8 cellular contexts compared by ENCODE assay signal in genomic region chr7:128532956-128533355, GRCh38. TPM values are rescaled to one million over a fixed set of nuclear protein-coding genes. Genes with fewer than 3 reads are reported as not detected.
A peak's percentile ranks its signal among the peaks of the same experiment; 100 is the strongest.
DNase-seq lines count a peak whose midpoint lies in the region; ATAC-seq and TF ChIP-seq lines count a peak whose summit lies in the region.
"Not testable (repeated sequence)": the region's sequence is repeated elsewhere in the genome, so short reads cannot be mapped to it uniquely, and the experiment has no call there.

No MANE protein-coding gene starts in this region.

- H3K9ac ChIP-seq in SK-N-MC (ENCODE audit: insufficient read length) = peak overlapping the region; percentile 93

- intact Hi-C loops in CD14-positive monocyte (cut with micrococcal nuclease) = loop anchor here in 1 of 2 donors (10.0 kb wide), 1 partner anchor 58 kb away; the partner anchor contains the start of gene METTL2B
- intact Hi-C loops in dorsolateral prefrontal cortex (cut with DNase I) = loop anchor here (10.0 kb wide), 3 partner anchors 58 to 342 kb away; partner anchors contain the start of genes HILPDA (in 1 of the 2) and METTL2B (in 1 of the 2)
- intact Hi-C loops in left ventricle myocardium inferior (cut with micrococcal nuclease) = not testable (repeated sequence)
- intact Hi-C loops in naive thymus-derived CD4-positive, alpha-beta T cell (cut with micrococcal nuclease) = loop anchor here (5.0 to 10.0 kb wide), 4 partner anchors 76 to 1414 kb away; partner anchors contain the start of genes ATP6V1F (in 1 of the 2), HILPDA (in 1 of the 2) and IMPDH1 (in 1 of the 2)

- not testable (repeated sequence) for H3K9me3 ChIP-seq in SK-N-MC (ENCODE audit: low read depth, low read length); left ventricle myocardium inferior (replicated peaks); naive thymus-derived CD4-positive, alpha-beta T cell (ENCODE audit: control insufficient read depth in 2 of 3, low read length in 3 of 3)

- ATAC-seq in activated naive CD4-positive, alpha-beta T cell treated with anti-CD3 and anti-CD28 coated beads, Interleukin-2, amount 50 U/mL, for 72 hours; naive thymus-derived CD4-positive, alpha-beta T cell; stimulated activated memory B cell treated with anti-CD40 and anti-IgM and Interleukin-4, amounts not matched to agents 10 μg/mL and 1 μg/mL and 100 μg/mL, for 72 hours: not testable (repeated sequence)

- not testable (repeated sequence) for H3K27ac ChIP-seq in SK-N-MC
- H3K27ac ChIP-seq in dorsolateral prefrontal cortex (peak overlapping the region in 21 of 59 donors; percentile 1 to 99 (median 49)), left ventricle myocardium inferior (replicated peaks) (peak overlapping the region; percentile 98)
- H3K27ac ChIP-seq in naive thymus-derived CD4-positive, alpha-beta T cell (ENCODE audit: low read depth, low read length) = peak overlapping the region; percentile 95

- H3K4me3 ChIP-seq in SK-N-MC (peak overlapping the region; percentile 79), dorsolateral prefrontal cortex (peak overlapping the region in 49 of 59 donors; percentile 2 to 86 (median 74)), left ventricle myocardium inferior (peak overlapping the region; percentile 87)
- not testable (repeated sequence) for H3K4me3 ChIP-seq in naive thymus-derived CD4-positive, alpha-beta T cell (ENCODE audit: low read length)

- CTCF ChIA-PET in naive thymus-derived CD4-positive, alpha-beta T cell (lab: Charles Lee) = not testable (repeated sequence)

- H3K4me3 Mint-ChIP-seq in CD14-positive monocyte = peak overlapping the region; percentile 14 to 93
- H3K4me3 Mint-ChIP-seq in HFFc6 = peak overlapping the region; percentile 97
- H3K4me3 Mint-ChIP-seq in naive thymus-derived CD4-positive, alpha-beta T cell = peak overlapping the region; percentile 88 to 94 (median 90)
- H3K4me3 Mint-ChIP-seq in stimulated activated memory B cell treated with anti-CD40 and anti-IgM and Interleukin-4, amounts not matched to agents 10 μg/mL and 1 μg/mL and 100 μg/mL, for 72 hours = peak overlapping the region; percentile 79

- not testable (repeated sequence) for H3K27me3 ChIP-seq in dorsolateral prefrontal cortex; left ventricle myocardium inferior (ENCODE audit: low read depth); naive thymus-derived CD4-positive, alpha-beta T cell (ENCODE audit: control insufficient read depth in 2 of 2, insufficient read depth in 2 of 2, low read length in 2 of 2)

- H3K36me3 Mint-ChIP-seq in CD14-positive monocyte = peaks cover 25 to 42% of the 10 kb centered on the region in 2 donors
- peaks cover 33% of the 10 kb centered on the region for H3K36me3 Mint-ChIP-seq in HFFc6 (ENCODE audit: low read depth)
- peaks cover 10 to 21% of the 10 kb centered on the region in 2 donors for H3K36me3 Mint-ChIP-seq in activated naive CD4-positive, alpha-beta T cell treated with anti-CD3 and anti-CD28 coated beads, Interleukin-2, amount 50 U/mL, for 72 hours
- peaks cover 0 to 14% (median 2%) of the 10 kb centered on the region in 5 donors for H3K36me3 Mint-ChIP-seq in naive thymus-derived CD4-positive, alpha-beta T cell
- H3K36me3 Mint-ChIP-seq in stimulated activated memory B cell treated with anti-CD40 and anti-IgM and Interleukin-4, amounts not matched to agents 10 μg/mL and 1 μg/mL and 100 μg/mL, for 72 hours = not testable (repeated sequence)

- DNase-seq in CD14-positive monocyte (ENCODE audit: low spot score); HFFc6; SK-N-MC (ENCODE audit: low read depth, low spot score); activated naive CD4-positive, alpha-beta T cell treated with anti-CD3 and anti-CD28 coated beads, Interleukin-2, amount 50 U/mL, for 72 hours (ENCODE audit: low spot score in 2 of 2); dorsolateral prefrontal cortex; left ventricle myocardium inferior; naive thymus-derived CD4-positive, alpha-beta T cell: not testable (repeated sequence)

- peak overlapping the region; percentile 54 to 96 (median 94) for H3K27ac Mint-ChIP-seq in CD14-positive monocyte
- peak overlapping the region; percentile 92 for H3K27ac Mint-ChIP-seq in HFFc6
- H3K27ac Mint-ChIP-seq in activated naive CD4-positive, alpha-beta T cell treated with anti-CD3 and anti-CD28 coated beads, Interleukin-2, amount 50 U/mL, for 72 hours = peak overlapping the region; percentile 93 to 96
- peak overlapping the region; percentile 81 to 96 (median 95) for H3K27ac Mint-ChIP-seq in naive thymus-derived CD4-positive, alpha-beta T cell
- H3K27ac Mint-ChIP-seq in stimulated activated memory B cell treated with anti-CD40 and anti-IgM and Interleukin-4, amounts not matched to agents 10 μg/mL and 1 μg/mL and 100 μg/mL, for 72 hours = peak overlapping the region; percentile 86

- H3K36me3 ChIP-seq in SK-N-MC (ENCODE audit: insufficient read depth, low read length) = peaks cover 11% of the 10 kb centered on the region; the same call in 1 of the 2 replicates
- peaks cover 13% of the 10 kb centered on the region for H3K36me3 ChIP-seq in left ventricle myocardium inferior
- not testable (repeated sequence) for H3K36me3 ChIP-seq in naive thymus-derived CD4-positive, alpha-beta T cell (ENCODE audit: control insufficient read depth in 2 of 3, insufficient read depth in 3 of 3, low read length in 3 of 3)

- TF ChIP-seq CTCF in CD14-positive monocyte (IDR thresholded peaks at IDR 0.05); HFFc6 (IDR thresholded peaks at IDR 0.05); dorsolateral prefrontal cortex (IDR thresholded peaks at IDR 0.05 in 54 of 56, conservative IDR thresholded peaks at IDR 0.05 in 2 of 56; ENCODE audit: low read depth in 1 of 56, partially characterized antibody in 56 of 56); left ventricle myocardium inferior (IDR thresholded peaks at IDR 0.05; ENCODE audit: borderline replicate concordance): not testable (repeated sequence)

- POLR2A ChIA-PET in naive thymus-derived CD4-positive, alpha-beta T cell (lab: Charles Lee) = not testable (repeated sequence)

- not testable (repeated sequence) for H3K27me3 Mint-ChIP-seq in CD14-positive monocyte (ENCODE audit: low read depth in 3 of 3); HFFc6 (ENCODE audit: insufficient read depth); naive thymus-derived CD4-positive, alpha-beta T cell; stimulated activated memory B cell treated with anti-CD40 and anti-IgM and Interleukin-4, amounts not matched to agents 10 μg/mL and 1 μg/mL and 100 μg/mL, for 72 hours

- not testable (repeated sequence) for H3K9me3 Mint-ChIP-seq in CD14-positive monocyte; HFFc6; activated naive CD4-positive, alpha-beta T cell treated with anti-CD3 and anti-CD28 coated beads, Interleukin-2, amount 50 U/mL, for 72 hours; naive thymus-derived CD4-positive, alpha-beta T cell; stimulated activated memory B cell treated with anti-CD40 and anti-IgM and Interleukin-4, amounts not matched to agents 10 μg/mL and 1 μg/mL and 100 μg/mL, for 72 hours

- peaks cover 26% of the 10 kb centered on the region for H3K4me1 Mint-ChIP-seq in CD14-positive monocyte
- peaks cover 26% of the 10 kb centered on the region for H3K4me1 Mint-ChIP-seq in HFFc6 (ENCODE audit: low read depth)
- H3K4me1 Mint-ChIP-seq in naive thymus-derived CD4-positive, alpha-beta T cell = peaks cover 26 to 62% (median 46%) of the 10 kb centered on the region in 7 donors
- H3K4me1 Mint-ChIP-seq in stimulated activated memory B cell treated with anti-CD40 and anti-IgM and Interleukin-4, amounts not matched to agents 10 μg/mL and 1 μg/mL and 100 μg/mL, for 72 hours = peaks cover 44% of the 10 kb centered on the region

- H3K4me1 ChIP-seq in left ventricle myocardium inferior = peaks cover 77% of the 10 kb centered on the region
- H3K4me1 ChIP-seq in naive thymus-derived CD4-positive, alpha-beta T cell (ENCODE audit: control insufficient read depth in 2 of 2, insufficient read depth in 2 of 2, low read length in 2 of 2) = not testable (repeated sequence)

RNA-seq across cellular contexts. Expression of gene METTL2B, which starts 56.4 kb away (rescaled TPM):
- 10 to 100 TPM; 10.1 to 11.1 TPM for polyA plus RNA-seq in CD14-positive monocyte
- 10 to 100 TPM; 25.5 to 33.6 (median 31.7) TPM for total RNA-seq in HFFc6 (2021; fragmentation: NEBNext Ultra II Directional; extraction: Animal tissue kit (Norgen Biotek cat#: 25700))
- total RNA-seq in activated naive CD4-positive, alpha-beta T cell treated with anti-CD3 and anti-CD28 coated beads, Interleukin-2, amount 50 U/mL, for 72 hours = 10 to 100 TPM; 31.1 to 34.1 TPM
- 10 to 100 TPM; 19.8 to 45.2 (median 29.5) TPM for total RNA-seq in dorsolateral prefrontal cortex
- total RNA-seq in left ventricle myocardium inferior = 19.5 TPM
- total RNA-seq in naive thymus-derived CD4-positive, alpha-beta T cell = 10 to 100 TPM; 18.2 to 35.1 (median 25.9) TPM
- 10 to 100 TPM; 14.7 to 29.7 TPM for polyA plus RNA-seq in naive thymus-derived CD4-positive, alpha-beta T cell
